In genomic region chr20:5748246-5748645, GRCh38 we compare ENCODE assay signal across 22 cellular contexts.
"Had no signal": no experiment of that assay in that cellular context is flagged by ENCODE, and none has a peak within 500 bp of the region (broad histone marks: within the 10 kb centered on the region; RNA-seq: fewer than 3 reads in every experiment).

No MANE protein-coding gene starts in this region.

- H3K36me3 ChIP-seq: gastroesophageal sphincter, heart right ventricle, pancreas, right lobe of liver, stomach, upper lobe of left lung, WERI-Rb-1 had no signal

- H3K27ac ChIP-seq: body of pancreas, gastroesophageal sphincter, heart right ventricle, pancreas, right lobe of liver, stomach, upper lobe of left lung, WERI-Rb-1 had no signal

- H3K27me3 Mint-ChIP-seq: activated T-helper 17 cell treated with anti-CD3 and anti-CD28 coated beads, Interleukin-2, amount 50 U/mL, for 72 hours had no signal

- H3K4me3 ChIP-seq: body of pancreas, gastroesophageal sphincter, heart right ventricle, pancreas, right lobe of liver, smooth muscle cell, stomach, upper lobe of left lung had no signal

- H3K36me3 Mint-ChIP-seq: stimulated activated effector memory CD8-positive, alpha-beta T cell treated with anti-CD3 and anti-CD28 coated beads, Interleukin-12 subunit alpha, Interleukin-12 subunit beta, amount 100 ng/mL, for 72 hours had no signal

- DNase-seq: activated CD4-positive, alpha-beta T cell treated with anti-CD3 and anti-CD28 coated beads for 1 hour; activated CD4-positive, alpha-beta T cell treated with anti-CD3 and anti-CD28 coated beads, Interleukin-2, amount 50 U/mL, for 4 hours; activated naive CD4-positive, alpha-beta T cell treated with Interleukin-2 at 50 U/mL for 16 hours; body of pancreas; effector CD4-positive, alpha-beta T cell; heart right ventricle; immature natural killer cell; kidney glomerular epithelial cell; left ventricle myocardium superior; mesendoderm; pancreas; right lobe of liver; stimulated activated CD4-positive, alpha-beta T cell treated with anti-CD3 and anti-CD28 coated beads, Interleukin-4, amount 100 ng/mL, for 1 hour; stomach; upper lobe of left lung; WERI-Rb-1 had no signal

- H3K9me3 Mint-ChIP-seq: activated T-helper 17 cell treated with anti-CD3 and anti-CD28 coated beads, Interleukin-2, amount 50 U/mL, for 72 hours; central memory CD8-positive, alpha-beta T cell; stimulated activated effector memory CD8-positive, alpha-beta T cell treated with anti-CD3 and anti-CD28 coated beads, Interleukin-12 subunit alpha, Interleukin-12 subunit beta, amount 100 ng/mL, for 72 hours had no signal

- H3K4me2 ChIP-seq: smooth muscle cell had no signal

- H3K4me3 Mint-ChIP-seq: activated T-helper 17 cell treated with anti-CD3 and anti-CD28 coated beads, Interleukin-2, amount 50 U/mL, for 72 hours; central memory CD8-positive, alpha-beta T cell; stimulated activated effector memory CD8-positive, alpha-beta T cell treated with anti-CD3 and anti-CD28 coated beads, Interleukin-12 subunit alpha, Interleukin-12 subunit beta, amount 100 ng/mL, for 72 hours had no signal

- H3K9me3 ChIP-seq: body of pancreas, gastroesophageal sphincter, heart right ventricle, pancreas, right lobe of liver, stomach, upper lobe of left lung had no signal

- ATAC-seq: activated T-helper 17 cell treated with anti-CD3 and anti-CD28 coated beads, Interleukin-2, amount 50 U/mL, for 72 hours; body of pancreas; esophagus mucosa; gastroesophageal sphincter; heart right ventricle; left ventricle myocardium superior; pancreas; right lobe of liver; stimulated activated effector memory CD8-positive, alpha-beta T cell treated with anti-CD3 and anti-CD28 coated beads, Interleukin-12 subunit alpha, Interleukin-12 subunit beta, amount 100 ng/mL, for 72 hours had no signal

- H3K27me3 ChIP-seq: body of pancreas, gastroesophageal sphincter, heart right ventricle, pancreas, right lobe of liver, stomach, upper lobe of left lung had no signal

- H3K27ac Mint-ChIP-seq: activated T-helper 17 cell treated with anti-CD3 and anti-CD28 coated beads, Interleukin-2, amount 50 U/mL, for 72 hours; immature natural killer cell; stimulated activated effector memory CD8-positive, alpha-beta T cell treated with anti-CD3 and anti-CD28 coated beads, Interleukin-12 subunit alpha, Interleukin-12 subunit beta, amount 100 ng/mL, for 72 hours had no signal
